In genomic region chr4:86961103-86961502, GRCh38 we compare ENCODE assay signal across 9 cellular contexts. TPM values are rescaled to one million over a fixed set of nuclear protein-coding genes. Genes with fewer than 3 reads are reported as not detected.
DNase-seq lines count a peak whose midpoint lies in the region; ATAC-seq and TF ChIP-seq lines count a peak whose summit lies in the region.
"Had no signal": no experiment of that assay in that cellular context is flagged by ENCODE, and none has a peak within 500 bp of the region (broad histone marks: within the 10 kb centered on the region; RNA-seq: fewer than 3 reads in every experiment).

No MANE protein-coding gene starts in this region.

- peak overlapping the region; percentile 80 for H3K27ac Mint-ChIP-seq in dendritic cell treated with granulocyte-macrophage colony-stimulating factor and Interleukin-4, amounts not matched to agents 40 ng/mL and 50 ng/mL, for 4 days

- WGBS in smooth muscle cell (ENCODE audit: low lambda C conversion rate), result 94% methylated on average over 4 of the region's 4 CpGs

- H3K79me2 ChIP-seq in KMS-11 (ENCODE audit: insufficient read depth, low read depth) (peaks cover 88% of the 10 kb centered on the region), smooth muscle cell (ENCODE audit: low read depth) (no peaks in the 10 kb centered on the region)

- H2AFZ ChIP-seq in KMS-11 (ENCODE audit: low read depth) (0 out of 2 replicates have a peak overlapping the region, but pooled peaks have one; percentile 12), smooth muscle cell (ENCODE audit: low read depth) (no peak overlapping the region)

- no peaks in the 10 kb centered on the region for H3K9me3 ChIP-seq in smooth muscle cell (replicated peaks; ENCODE audit: low read depth)

- peak overlapping the region; percentile 92 for H3K27ac ChIP-seq in KMS-11
- H3K27ac ChIP-seq in smooth muscle cell (ENCODE audit: low read depth), result peak overlapping the region; percentile 2
- peak overlapping the region in 3 of 59 donors; percentile 8 to 40 (median 18) for H3K27ac ChIP-seq in dorsolateral prefrontal cortex

- DNase-seq in smooth muscle cell (lab: John Stamatoyannopoulos, UW; ENCODE audit: unreplicated experiment) (no peak), dorsolateral prefrontal cortex (no peak), NCI-H2029 (lab: John Stamatoyannopoulos, UW) (no peak)
- DNase-seq: NCI-H1930 had no signal

- intact Hi-C loops in dendritic cell treated with granulocyte-macrophage colony-stimulating factor and Interleukin-4, amounts not matched to agents 40 ng/mL and 50 ng/mL, for 4 days (cut with micrococcal nuclease), result no loop called here
- intact Hi-C loops in dorsolateral prefrontal cortex (cut with DNase I), result no loop called here

- no peaks in the 10 kb centered on the region for H4K20me1 ChIP-seq in KMS-11 (ENCODE audit: insufficient read depth)
- H4K20me1 ChIP-seq in smooth muscle cell (ENCODE audit: low read depth), result peaks cover 23% of the 10 kb centered on the region

- no peaks in the 10 kb centered on the region for H3K27me3 Mint-ChIP-seq in dendritic cell treated with granulocyte-macrophage colony-stimulating factor and Interleukin-4, amounts not matched to agents 40 ng/mL and 50 ng/mL, for 4 days

- ATAC-seq in GM19467 (IDR thresholded peaks at IDR 0.05; ENCODE audit: unreplicated experiment) (peak; percentile 7), GM21619 (IDR thresholded peaks at IDR 0.05; ENCODE audit: unreplicated experiment) (no peak), HG02571 (IDR thresholded peaks at IDR 0.05; ENCODE audit: unreplicated experiment) (no peak)

- H3F3A ChIP-seq in smooth muscle cell (ENCODE audit: low read depth), result peaks cover 14% of the 10 kb centered on the region

- H3K4me2 ChIP-seq in KMS-11 (peak overlapping the region; percentile 73), smooth muscle cell (peak overlapping the region; percentile 31)

- TF ChIP-seq CTCF in KMS-11 (conservative IDR thresholded peaks at IDR 0.05; ENCODE audit: low read depth, low read length), result no peak
- TF ChIP-seq CTCF in smooth muscle cell (IDR thresholded peaks at IDR 0.05; ENCODE audit: borderline replicate concordance, insufficient read depth, poor library complexity, severe bottlenecking), result no peak
- TF ChIP-seq CTCF in dorsolateral prefrontal cortex (IDR thresholded peaks at IDR 0.05 in 54 of 56, conservative IDR thresholded peaks at IDR 0.05 in 2 of 56; ENCODE audit: low read depth in 1 of 56, partially characterized antibody in 56 of 56), result no peak

- H3K4me3 Mint-ChIP-seq in dendritic cell treated with granulocyte-macrophage colony-stimulating factor and Interleukin-4, amounts not matched to agents 40 ng/mL and 50 ng/mL, for 4 days, result peak overlapping the region; percentile 13

- H3K9me3 Mint-ChIP-seq in dendritic cell treated with granulocyte-macrophage colony-stimulating factor and Interleukin-4, amounts not matched to agents 40 ng/mL and 50 ng/mL, for 4 days, result no peaks in the 10 kb centered on the region

- H3K9ac ChIP-seq in KMS-11, result peak overlapping the region; percentile 52; the same call in 1 of the 2 replicates
- H3K9ac ChIP-seq in smooth muscle cell (ENCODE audit: low read depth), result no peak overlapping the region

- peaks cover 22% of the 10 kb centered on the region for H3K36me3 Mint-ChIP-seq in dendritic cell treated with granulocyte-macrophage colony-stimulating factor and Interleukin-4, amounts not matched to agents 40 ng/mL and 50 ng/mL, for 4 days (ENCODE audit: low read depth)

- H3K27me3 ChIP-seq in KMS-11 (ENCODE audit: insufficient read depth, low read depth) (no peaks in the 10 kb centered on the region), smooth muscle cell (ENCODE audit: low read depth) (no peaks in the 10 kb centered on the region), dorsolateral prefrontal cortex (no peaks in the 10 kb centered on the region)

- no peaks in the 10 kb centered on the region for H3K36me3 ChIP-seq in KMS-11 (ENCODE audit: insufficient read depth)
- H3K36me3 ChIP-seq in smooth muscle cell (ENCODE audit: low read depth), result no peaks in the 10 kb centered on the region

- H3K4me1 ChIP-seq in KMS-11 (ENCODE audit: low read depth, poor library complexity, severe bottlenecking) (peaks cover 100% of the 10 kb centered on the region), smooth muscle cell (ENCODE audit: low read depth) (peaks cover 60% of the 10 kb centered on the region)

- H3K4me3 ChIP-seq in KMS-11 (IDR thresholded peaks at IDR 0.05; ENCODE audit: insufficient read depth, low read depth, low read length), result no peak overlapping the region
- no peak overlapping the region for H3K4me3 ChIP-seq in smooth muscle cell
- H3K4me3 ChIP-seq in dorsolateral prefrontal cortex, result no peak overlapping the region

- peaks cover 52% of the 10 kb centered on the region for H3K4me1 Mint-ChIP-seq in dendritic cell treated with granulocyte-macrophage colony-stimulating factor and Interleukin-4, amounts not matched to agents 40 ng/mL and 50 ng/mL, for 4 days (ENCODE audit: low read depth)

RNA-seq across cellular contexts. Expression of gene AFF1, which starts 26.3 kb away (rescaled TPM):
- total RNA-seq in smooth muscle cell (17.7 and 22.0 TPM in 2 replicates), dorsolateral prefrontal cortex (10 to 100 TPM; 37.6 to 89.2 (median 55.4) TPM)
- polyA plus RNA-seq in smooth muscle cell, result 6.6 and 12.7 TPM in 2 replicates
